ENCODE assay signal across 24 cellular contexts in genomic region chr19:30539981-30540380, GRCh38.
"Had no signal": no experiment of that assay in that cellular context is flagged by ENCODE, and none has a peak within 500 bp of the region (broad histone marks: within the 10 kb centered on the region; RNA-seq: fewer than 3 reads in every experiment).

No MANE protein-coding gene starts in this region.

- H3K27ac Mint-ChIP-seq: dendritic cell treated with granulocyte-macrophage colony-stimulating factor and Interleukin-4, amounts not matched to agents 40 ng/mL and 50 ng/mL, for 4 days; effector memory CD8-positive, alpha-beta T cell; endodermal cell had no signal

- H3K4me1 ChIP-seq: colonic mucosa, esophagus squamous epithelium, gastrocnemius medialis, heart right ventricle, lower lobe of right lung had no signal

- H3K36me3 ChIP-seq: colonic mucosa, esophagus squamous epithelium, gastrocnemius medialis, heart right ventricle, lower lobe of right lung had no signal

- H3K27me3 Mint-ChIP-seq: dendritic cell treated with granulocyte-macrophage colony-stimulating factor and Interleukin-4, amounts not matched to agents 40 ng/mL and 50 ng/mL, for 4 days had no signal

- H3K4me3 ChIP-seq: colonic mucosa, esophagus squamous epithelium, gastrocnemius medialis, heart right ventricle, lower lobe of right lung had no signal

- H3K27me3 ChIP-seq: colonic mucosa, esophagus squamous epithelium, gastrocnemius medialis had no signal

- H3K9me3 Mint-ChIP-seq: dendritic cell treated with granulocyte-macrophage colony-stimulating factor and Interleukin-4, amounts not matched to agents 40 ng/mL and 50 ng/mL, for 4 days; effector memory CD8-positive, alpha-beta T cell; endodermal cell had no signal

- ATAC-seq: effector memory CD8-positive, alpha-beta T cell; esophagus mucosa; gastrocnemius medialis; heart right ventricle; left colon; left lobe of liver; left ventricle myocardium superior; lower lobe of right lung had no signal

- DNase-seq: colonic mucosa; cortex of kidney; effector CD8-positive, alpha-beta T cell; effector memory CD8-positive, alpha-beta T cell; endodermal cell; erythroblast; esophagus squamous epithelium; foreskin fibroblast; foreskin melanocyte; gastrocnemius medialis; glutamatergic neuron; heart right ventricle; hippocampal formation; kidney; kidney glomerular epithelial cell; left colon; left ventricle myocardium superior; lower lobe of right lung; mesenchymal stem cell; midbrain had no signal

- H3K9me3 ChIP-seq: colonic mucosa, esophagus squamous epithelium, gastrocnemius medialis, heart right ventricle, lower lobe of right lung had no signal

- H3K4me3 Mint-ChIP-seq: dendritic cell treated with granulocyte-macrophage colony-stimulating factor and Interleukin-4, amounts not matched to agents 40 ng/mL and 50 ng/mL, for 4 days; effector memory CD8-positive, alpha-beta T cell; endodermal cell had no signal

- H3K27ac ChIP-seq: colonic mucosa, epithelial cell of prostate, esophagus squamous epithelium, gastrocnemius medialis, heart right ventricle, lower lobe of right lung had no signal
